Comparison of ENCODE assay signal across 39 cellular contexts in the genomic region with DNA sequence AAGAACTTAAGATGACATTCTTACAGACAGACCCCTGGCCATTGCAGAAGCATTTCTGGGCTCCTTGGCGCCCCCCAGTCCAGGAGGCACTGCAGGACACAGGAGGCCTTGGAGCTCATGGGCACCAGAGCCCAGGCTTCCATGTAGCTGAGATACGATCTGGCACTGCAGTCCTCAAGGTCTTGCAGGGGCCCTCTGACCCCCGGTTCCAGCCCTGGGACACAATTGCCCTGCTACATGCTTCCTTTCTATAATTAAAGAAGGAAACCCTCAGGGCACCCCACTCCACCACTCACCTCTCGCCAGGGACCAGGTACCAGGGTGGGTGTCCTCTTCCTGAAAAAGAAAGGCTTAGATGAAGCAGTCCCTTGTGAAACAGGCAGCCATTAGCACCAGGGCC. TPM values are rescaled to one million over a fixed set of nuclear protein-coding genes. Genes with fewer than 3 reads are reported as not detected.
"Had no signal": no experiment of that assay in that cellular context is flagged by ENCODE, and none has a peak within 500 bp of the region (broad histone marks: within the 10 kb centered on the region; RNA-seq: fewer than 3 reads in every experiment).

No MANE protein-coding gene starts in this region.

- H3K27ac ChIP-seq: adrenal gland, body of pancreas, epithelial cell of prostate, esophagus squamous epithelium, gastroesophageal sphincter, heart right ventricle had no signal

- ATAC-seq: activated naive CD8-positive, alpha-beta T cell treated with anti-CD3 and anti-CD28 coated beads, Interleukin-2, amount 50 U/mL, for 24 hours; body of pancreas; effector memory CD8-positive, alpha-beta T cell; gastroesophageal sphincter; heart right ventricle; T-helper 17 cell; WTC11 had no signal

- H3K36me3 ChIP-seq: adrenal gland, esophagus squamous epithelium, gastroesophageal sphincter, heart right ventricle had no signal

- H3K27me3 ChIP-seq: adrenal gland, body of pancreas, esophagus squamous epithelium, gastroesophageal sphincter had no signal

- H3K9me3 ChIP-seq: adrenal gland, body of pancreas, esophagus squamous epithelium had no signal

- DNase-seq: activated CD4-positive, alpha-beta memory T cell treated with anti-CD3 and anti-CD28 coated beads, Interleukin-2, amount 10 ng/mL, durations not matched to agents 7 days and 5 days; activated CD4-positive, alpha-beta T cell treated with anti-CD3 and anti-CD28 coated beads for 1 hour; activated CD4-positive, alpha-beta T cell treated with anti-CD3 and anti-CD28 coated beads for 4 hours; activated CD4-positive, alpha-beta T cell treated with anti-CD3 and anti-CD28 coated beads, Interleukin-2, amount 10 ng/mL, durations not matched to agents 7 days and 5 days; activated CD4-positive, alpha-beta T cell treated with anti-CD3 and anti-CD28 coated beads, Interleukin-2, amount 50 U/mL, for 4 hours; activated effector memory CD4-positive, alpha-beta T cell treated with anti-CD3 and anti-CD28 coated beads, Interleukin-2, amount 50 U/mL, for 16 hours; activated naive CD4-positive, alpha-beta T cell treated with anti-CD3 and anti-CD28 coated beads for 36 hours; activated naive CD8-positive, alpha-beta T cell treated with anti-CD3 and anti-CD28 coated beads for 36 hours; activated naive CD8-positive, alpha-beta T cell treated with anti-CD3 and anti-CD28 coated beads, Interleukin-2, amount 50 U/mL, for 24 hours; activated T-cell treated with anti-CD3 and anti-CD28 coated beads, Interleukin-2, amount 50 U/mL, for 1 hour; activated T-cell treated with anti-CD3 and anti-CD28 coated beads, Interleukin-2, amount 50 U/mL, for 48 hours; adrenal gland; amygdala; aorta; body of pancreas; caudate nucleus; cortex of kidney; dermis blood vessel endothelial cell; effector CD4-positive, alpha-beta T cell; effector memory CD8-positive, alpha-beta T cell; esophagus squamous epithelium; foreskin melanocyte; heart right ventricle; T-helper 1 cell; T-helper 17 cell; T1000 had no signal

- H3K4me1 ChIP-seq: adrenal gland, body of pancreas, esophagus squamous epithelium, gastroesophageal sphincter, heart right ventricle had no signal

- H3K4me3 ChIP-seq: adrenal gland, body of pancreas, esophagus squamous epithelium, gastroesophageal sphincter, heart right ventricle had no signal

- FAIRE-seq: colon, endometrium, endothelial cell of umbilical vein had no signal

RNA-seq across cellular contexts. Expression of a gene that starts 33.6 kb away (rescaled TPM):
- total RNA-seq: activated CD4-positive, alpha-beta memory T cell treated with anti-CD3 and anti-CD28 coated beads, Interleukin-2, amount 10 ng/mL, durations not matched to agents 7 days and 5 days; activated CD4-positive, alpha-beta T cell treated with anti-CD3 and anti-CD28 coated beads, Interleukin-2, amount 10 ng/mL, durations not matched to agents 7 days and 5 days; activated naive CD4-positive, alpha-beta T cell treated with anti-CD3 and anti-CD28 coated beads for 36 hours; activated naive CD8-positive, alpha-beta T cell treated with anti-CD3 and anti-CD28 coated beads for 36 hours; activated T-helper 1 cell treated with anti-CD3 and anti-CD28 coated beads, Interleukin-12 subunit alpha, Interleukin-12 subunit beta, Interleukin-2, Interleukin-4 antibody, amounts not matched to agents 30 ng/mL and 10 ng/mL and 1 ng/mL, durations not matched to agents 14 hours and 24 hours and 36 hours; activated T-helper 2 cell treated with anti-CD3 and anti-CD28 coated beads, Interferon-gamma antibody, Interleukin-2, Interleukin-4, amounts not matched to agents 10 μg/mL and 5 μg/mL and 100 μg/mL, durations not matched to agents 14 hours and 24 hours and 36 hours; body of pancreas; dermis blood vessel endothelial cell; endothelial cell of umbilical vein; WTC11 had no signal

RNA-seq across cellular contexts. Expression of a gene that starts 35.9 kb away (rescaled TPM):
- total RNA-seq: activated CD4-positive, alpha-beta memory T cell treated with anti-CD3 and anti-CD28 coated beads, Interleukin-2, amount 10 ng/mL, durations not matched to agents 7 days and 5 days; activated CD4-positive, alpha-beta T cell treated with anti-CD3 and anti-CD28 coated beads, Interleukin-2, amount 10 ng/mL, durations not matched to agents 7 days and 5 days; activated naive CD4-positive, alpha-beta T cell treated with anti-CD3 and anti-CD28 coated beads for 36 hours; activated naive CD8-positive, alpha-beta T cell treated with anti-CD3 and anti-CD28 coated beads for 36 hours; activated T-helper 1 cell treated with anti-CD3 and anti-CD28 coated beads, Interleukin-12 subunit alpha, Interleukin-12 subunit beta, Interleukin-2, Interleukin-4 antibody, amounts not matched to agents 30 ng/mL and 10 ng/mL and 1 ng/mL, durations not matched to agents 14 hours and 24 hours and 36 hours; activated T-helper 2 cell treated with anti-CD3 and anti-CD28 coated beads, Interferon-gamma antibody, Interleukin-2, Interleukin-4, amounts not matched to agents 10 μg/mL and 5 μg/mL and 100 μg/mL, durations not matched to agents 14 hours and 24 hours and 36 hours; adrenal gland; aorta; body of pancreas; chondrocyte; dermis blood vessel endothelial cell; endothelial cell of umbilical vein; esophagus squamous epithelium; fibroblast of lung; fibroblast of villous mesenchyme; gastroesophageal sphincter; glomerular endothelial cell; heart right ventricle; T-helper 17 cell; WTC11 had no signal
- polyA plus RNA-seq: adrenal gland, aorta, endothelial cell of umbilical vein, esophagus, fibroblast of lung, heart right ventricle had no signal

RNA-seq across cellular contexts. Expression of a gene that starts 53.3 kb away (rescaled TPM):
- total RNA-seq: activated CD4-positive, alpha-beta memory T cell treated with anti-CD3 and anti-CD28 coated beads, Interleukin-2, amount 10 ng/mL, durations not matched to agents 7 days and 5 days; activated CD4-positive, alpha-beta T cell treated with anti-CD3 and anti-CD28 coated beads, Interleukin-2, amount 10 ng/mL, durations not matched to agents 7 days and 5 days; activated naive CD4-positive, alpha-beta T cell treated with anti-CD3 and anti-CD28 coated beads for 36 hours; activated naive CD8-positive, alpha-beta T cell treated with anti-CD3 and anti-CD28 coated beads for 36 hours; activated T-helper 1 cell treated with anti-CD3 and anti-CD28 coated beads, Interleukin-12 subunit alpha, Interleukin-12 subunit beta, Interleukin-2, Interleukin-4 antibody, amounts not matched to agents 30 ng/mL and 10 ng/mL and 1 ng/mL, durations not matched to agents 14 hours and 24 hours and 36 hours; activated T-helper 2 cell treated with anti-CD3 and anti-CD28 coated beads, Interferon-gamma antibody, Interleukin-2, Interleukin-4, amounts not matched to agents 10 μg/mL and 5 μg/mL and 100 μg/mL, durations not matched to agents 14 hours and 24 hours and 36 hours; adrenal gland; aorta; body of pancreas; chondrocyte; dermis blood vessel endothelial cell; endothelial cell of umbilical vein; esophagus squamous epithelium; fibroblast of lung; fibroblast of villous mesenchyme; gastroesophageal sphincter; glomerular endothelial cell; heart right ventricle; T-helper 17 cell had no signal
- polyA plus RNA-seq: adrenal gland, endothelial cell of umbilical vein, heart right ventricle had no signal

RNA-seq across cellular contexts. Expression of a gene that starts 54.3 kb away (rescaled TPM):
- total RNA-seq: body of pancreas had no signal
